ENCODE assay signal across 1 cellular context in the genomic region with DNA sequence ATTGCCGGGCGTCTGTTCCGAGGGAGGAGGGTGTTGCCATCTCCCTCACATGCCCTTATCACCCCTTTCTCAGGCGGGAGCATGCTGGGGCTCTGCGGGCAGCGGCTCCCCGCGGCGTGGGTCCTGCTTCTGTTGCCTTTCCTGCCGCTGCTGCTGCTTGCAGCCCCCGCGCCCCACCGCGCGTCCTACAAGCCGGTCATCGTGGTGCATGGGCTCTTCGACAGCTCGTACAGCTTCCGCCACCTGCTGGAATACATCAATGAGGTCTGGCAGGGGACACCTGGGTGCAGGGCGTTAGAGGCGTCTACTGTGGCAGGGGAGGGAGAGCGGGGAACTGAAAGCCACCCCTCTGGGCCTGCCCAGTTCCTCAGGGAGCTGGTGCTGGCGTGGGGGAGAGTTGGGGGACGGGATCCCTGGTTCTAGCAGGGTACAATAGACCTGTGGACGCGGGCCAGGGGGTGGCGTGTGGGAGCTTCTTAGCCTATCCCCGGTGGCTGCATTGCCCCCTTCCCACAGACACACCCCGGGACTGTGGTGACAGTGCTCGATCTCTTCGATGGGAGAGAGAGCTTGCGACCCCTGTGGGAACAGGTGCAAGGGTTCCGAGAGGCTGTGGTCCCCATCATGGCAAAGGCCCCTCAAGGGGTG.
TF ChIP-seq lines count a peak whose summit lies in the region.

No MANE protein-coding gene starts in this region.

TF ChIP-seq in K562, 482 proteins besides CTCF, POLR2A, EP300 and RAD21 (continued from another document):
- TF ChIP-seq RAD51 (IDR thresholded peaks at IDR 0.05; ENCODE audit: borderline replicate concordance, low read depth) = no peak
- TF ChIP-seq, protein P1, sequence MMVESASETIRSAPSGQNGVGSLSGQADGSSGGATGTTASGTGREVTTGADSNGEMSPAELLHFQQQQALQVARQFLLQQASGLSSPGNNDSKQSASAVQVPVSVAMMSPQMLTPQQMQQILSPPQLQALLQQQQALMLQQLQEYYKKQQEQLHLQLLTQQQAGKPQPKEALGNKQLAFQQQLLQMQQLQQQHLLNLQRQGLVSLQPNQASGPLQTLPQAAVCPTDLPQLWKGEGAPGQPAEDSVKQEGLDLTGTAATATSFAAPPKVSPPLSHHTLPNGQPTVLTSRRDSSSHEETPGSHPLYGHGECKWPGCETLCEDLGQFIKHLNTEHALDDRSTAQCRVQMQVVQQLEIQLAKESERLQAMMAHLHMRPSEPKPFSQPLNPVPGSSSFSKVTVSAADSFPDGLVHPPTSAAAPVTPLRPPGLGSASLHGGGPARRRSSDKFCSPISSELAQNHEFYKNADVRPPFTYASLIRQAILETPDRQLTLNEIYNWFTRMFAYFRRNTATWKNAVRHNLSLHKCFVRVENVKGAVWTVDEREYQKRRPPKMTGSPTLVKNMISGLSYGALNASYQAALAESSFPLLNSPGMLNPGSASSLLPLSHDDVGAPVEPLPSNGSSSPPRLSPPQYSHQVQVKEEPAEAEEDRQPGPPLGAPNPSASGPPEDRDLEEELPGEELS (CRISPR knock-in tag; IDR thresholded peaks at IDR 0.05; ENCODE audit: borderline replicate concordance) = no peak
- no peak for TF ChIP-seq ZFP1 (CRISPR knock-in tag; IDR thresholded peaks at IDR 0.05)
- no peak for TF ChIP-seq TFAM (CRISPR knock-in tag; conservative IDR thresholded peaks at IDR 0.05)
- peak; percentile 64; the same call in 1 of the 2 replicates for TF ChIP-seq NCOA6 (IDR thresholded peaks at IDR 0.05)
- TF ChIP-seq, protein P2, sequence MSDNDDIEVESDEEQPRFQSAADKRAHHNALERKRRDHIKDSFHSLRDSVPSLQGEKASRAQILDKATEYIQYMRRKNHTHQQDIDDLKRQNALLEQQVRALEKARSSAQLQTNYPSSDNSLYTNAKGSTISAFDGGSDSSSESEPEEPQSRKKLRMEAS (CRISPR knock-in tag; IDR thresholded peaks at IDR 0.05) = peak; percentile 90
- no peak for TF ChIP-seq DMBX1 (CRISPR knock-in tag; IDR thresholded peaks at IDR 0.05; ENCODE audit: borderline replicate concordance)
- peak in 1 of 2 experiments; percentile 9; a peak in 2 of 4 replicates for TF ChIP-seq TBL1XR1 (IDR thresholded peaks at IDR 0.05; ENCODE audit: low read length in 2 of 2)
- no peak for TF ChIP-seq ZNF444 (CRISPR knock-in tag; IDR thresholded peaks at IDR 0.05)
- peak; percentile 55 for TF ChIP-seq NFIC (IDR thresholded peaks at IDR 0.05)
- TF ChIP-seq, protein P3, sequence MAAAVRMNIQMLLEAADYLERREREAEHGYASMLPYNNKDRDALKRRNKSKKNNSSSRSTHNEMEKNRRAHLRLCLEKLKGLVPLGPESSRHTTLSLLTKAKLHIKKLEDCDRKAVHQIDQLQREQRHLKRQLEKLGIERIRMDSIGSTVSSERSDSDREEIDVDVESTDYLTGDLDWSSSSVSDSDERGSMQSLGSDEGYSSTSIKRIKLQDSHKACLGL (CRISPR knock-in tag; IDR thresholded peaks at IDR 0.05; ENCODE audit: borderline replicate concordance, poor library complexity, severe bottlenecking) = no peak
- TF ChIP-seq GATA2 (CRISPR knock-in tag; IDR thresholded peaks at IDR 0.05) = no peak
- TF ChIP-seq, protein P4, sequence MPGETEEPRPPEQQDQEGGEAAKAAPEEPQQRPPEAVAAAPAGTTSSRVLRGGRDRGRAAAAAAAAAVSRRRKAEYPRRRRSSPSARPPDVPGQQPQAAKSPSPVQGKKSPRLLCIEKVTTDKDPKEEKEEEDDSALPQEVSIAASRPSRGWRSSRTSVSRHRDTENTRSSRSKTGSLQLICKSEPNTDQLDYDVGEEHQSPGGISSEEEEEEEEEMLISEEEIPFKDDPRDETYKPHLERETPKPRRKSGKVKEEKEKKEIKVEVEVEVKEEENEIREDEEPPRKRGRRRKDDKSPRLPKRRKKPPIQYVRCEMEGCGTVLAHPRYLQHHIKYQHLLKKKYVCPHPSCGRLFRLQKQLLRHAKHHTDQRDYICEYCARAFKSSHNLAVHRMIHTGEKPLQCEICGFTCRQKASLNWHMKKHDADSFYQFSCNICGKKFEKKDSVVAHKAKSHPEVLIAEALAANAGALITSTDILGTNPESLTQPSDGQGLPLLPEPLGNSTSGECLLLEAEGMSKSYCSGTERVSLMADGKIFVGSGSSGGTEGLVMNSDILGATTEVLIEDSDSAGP (CRISPR knock-in tag; IDR thresholded peaks at IDR 0.05) = no peak
- no peak for TF ChIP-seq FOXM1 (IDR thresholded peaks at IDR 0.05; ENCODE audit: low read depth)
- peak; percentile 74; the same call in 1 of the 2 replicates for TF ChIP-seq FOXM1 (CRISPR knock-in tag; IDR thresholded peaks at IDR 0.05; ENCODE audit: low read depth)
- no peak for TF ChIP-seq ZBED1 (IDR thresholded peaks at IDR 0.05)
- peak; percentile 75 for TF ChIP-seq BRD9 (IDR thresholded peaks at IDR 0.05; ENCODE audit: low read depth, partially characterized antibody)
- TF ChIP-seq, protein P5, sequence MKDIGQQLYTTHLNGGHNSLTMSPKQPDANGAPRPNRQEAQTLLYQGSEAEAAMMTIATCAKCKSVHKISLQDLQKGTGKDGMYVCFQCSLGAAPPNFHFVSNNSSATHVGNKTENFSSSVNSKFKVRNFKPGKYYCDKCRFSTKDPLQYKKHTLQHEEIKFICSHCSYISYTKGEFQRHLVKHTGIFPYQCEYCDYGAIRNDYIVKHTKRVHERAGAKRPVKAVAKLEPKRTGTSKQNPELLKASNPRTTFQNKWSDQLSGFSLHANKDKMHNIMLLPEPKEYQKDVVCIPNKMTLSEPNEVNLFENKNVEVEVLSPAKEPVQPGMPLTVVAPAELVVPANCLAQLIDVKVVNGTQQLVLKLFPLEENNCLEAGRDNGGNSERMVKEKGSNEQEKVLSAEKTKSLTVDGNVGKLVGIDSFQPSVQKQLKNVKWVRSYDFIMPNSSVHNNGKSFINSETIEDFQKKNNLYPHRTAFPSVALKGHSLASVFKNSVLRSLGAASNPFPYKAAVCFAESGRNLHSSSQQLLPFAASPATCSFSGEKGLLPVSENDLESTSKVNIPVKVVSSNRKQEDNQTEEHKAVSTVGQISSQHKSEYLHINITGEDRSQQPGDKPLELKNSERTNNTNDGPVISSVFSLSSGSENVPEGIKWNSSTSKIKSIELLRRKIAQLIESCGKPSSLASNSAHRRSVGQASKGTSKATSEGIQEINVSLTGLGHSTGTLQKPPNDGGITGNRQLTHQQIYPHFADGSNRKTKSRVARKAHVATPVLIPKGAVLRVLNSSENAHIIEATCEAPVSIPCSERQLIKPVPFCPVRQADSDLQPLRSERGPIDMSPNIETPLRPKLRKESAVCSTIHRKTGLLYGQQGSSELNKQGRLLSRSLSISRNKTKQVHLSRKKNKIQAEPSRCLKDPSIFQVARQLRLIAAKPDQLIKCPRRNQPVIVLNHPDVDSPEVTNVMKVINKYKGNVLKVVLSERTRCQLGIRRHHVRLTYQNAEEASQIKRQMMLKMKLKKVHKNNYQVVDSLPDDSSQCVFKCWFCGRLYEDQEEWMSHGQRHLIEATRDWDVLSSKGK (CRISPR knock-in tag; IDR thresholded peaks at IDR 0.05) = no peak
- TF ChIP-seq PRMT5 (CRISPR knock-in tag; IDR thresholded peaks at IDR 0.05) = no peak
- no peak for TF ChIP-seq KLF10 (CRISPR knock-in tag; IDR thresholded peaks at IDR 0.05)
- TF ChIP-seq, protein P6, sequence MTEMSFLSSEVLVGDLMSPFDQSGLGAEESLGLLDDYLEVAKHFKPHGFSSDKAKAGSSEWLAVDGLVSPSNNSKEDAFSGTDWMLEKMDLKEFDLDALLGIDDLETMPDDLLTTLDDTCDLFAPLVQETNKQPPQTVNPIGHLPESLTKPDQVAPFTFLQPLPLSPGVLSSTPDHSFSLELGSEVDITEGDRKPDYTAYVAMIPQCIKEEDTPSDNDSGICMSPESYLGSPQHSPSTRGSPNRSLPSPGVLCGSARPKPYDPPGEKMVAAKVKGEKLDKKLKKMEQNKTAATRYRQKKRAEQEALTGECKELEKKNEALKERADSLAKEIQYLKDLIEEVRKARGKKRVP (CRISPR knock-in tag; IDR thresholded peaks at IDR 0.05) = no peak
- no peak for TF ChIP-seq ETS2 (tag; IDR thresholded peaks at IDR 0.05; ENCODE audit: borderline replicate concordance, poor library complexity, severe bottlenecking)
- no peak for TF ChIP-seq ZNF551 (CRISPR knock-in tag; IDR thresholded peaks at IDR 0.05)
- TF ChIP-seq KAT7 (CRISPR knock-in tag; IDR thresholded peaks at IDR 0.05; ENCODE audit: borderline replicate concordance) = no peak; the same call in 1 of the 2 replicates
- no peak for TF ChIP-seq SIRT6 (IDR thresholded peaks at IDR 0.05; ENCODE audit: low read depth, low read length)
- TF ChIP-seq SP2 (IDR thresholded peaks at IDR 0.05; ENCODE audit: extremely low read depth, low read depth, low read length, poor library complexity, severe bottlenecking) = no peak
- peak; percentile 97 for TF ChIP-seq FOXP1 (CRISPR knock-in tag; IDR thresholded peaks at IDR 0.05)
- TF ChIP-seq TEAD4 (IDR thresholded peaks at IDR 0.05; ENCODE audit: low read length) = no peak
- TF ChIP-seq TEAD4 (CRISPR knock-in tag; IDR thresholded peaks at IDR 0.05; ENCODE audit: borderline replicate concordance) = no peak; the same call in 1 of the 2 replicates
- TF ChIP-seq, protein P7, sequence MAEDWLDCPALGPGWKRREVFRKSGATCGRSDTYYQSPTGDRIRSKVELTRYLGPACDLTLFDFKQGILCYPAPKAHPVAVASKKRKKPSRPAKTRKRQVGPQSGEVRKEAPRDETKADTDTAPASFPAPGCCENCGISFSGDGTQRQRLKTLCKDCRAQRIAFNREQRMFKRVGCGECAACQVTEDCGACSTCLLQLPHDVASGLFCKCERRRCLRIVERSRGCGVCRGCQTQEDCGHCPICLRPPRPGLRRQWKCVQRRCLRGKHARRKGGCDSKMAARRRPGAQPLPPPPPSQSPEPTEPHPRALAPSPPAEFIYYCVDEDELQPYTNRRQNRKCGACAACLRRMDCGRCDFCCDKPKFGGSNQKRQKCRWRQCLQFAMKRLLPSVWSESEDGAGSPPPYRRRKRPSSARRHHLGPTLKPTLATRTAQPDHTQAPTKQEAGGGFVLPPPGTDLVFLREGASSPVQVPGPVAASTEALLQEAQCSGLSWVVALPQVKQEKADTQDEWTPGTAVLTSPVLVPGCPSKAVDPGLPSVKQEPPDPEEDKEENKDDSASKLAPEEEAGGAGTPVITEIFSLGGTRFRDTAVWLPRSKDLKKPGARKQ (CRISPR knock-in tag; IDR thresholded peaks at IDR 0.05) = no peak
- peak; percentile 32 to 78; a peak in 2 of 4 replicates for TF ChIP-seq SIN3A (IDR thresholded peaks at IDR 0.05; ENCODE audit: borderline replicate concordance in 2 of 2, control insufficient read depth in 1 of 2, low read depth in 2 of 2, low read length in 2 of 2)
- TF ChIP-seq SMARCA5 (IDR thresholded peaks at IDR 0.05) = peak; percentile 48; the same call in 1 of the 2 replicates
- TF ChIP-seq NFYB (IDR thresholded peaks at IDR 0.05; ENCODE audit: extremely low read depth, insufficient read length) = no peak
- TF ChIP-seq ILK (tag; IDR thresholded peaks at IDR 0.05; ENCODE audit: borderline replicate concordance, low read depth) = no peak
- no peak for TF ChIP-seq PURB (CRISPR knock-in tag; IDR thresholded peaks at IDR 0.05; ENCODE audit: low read depth)
- TF ChIP-seq ARID2 (IDR thresholded peaks at IDR 0.05) = peak; percentile 87
- TF ChIP-seq EP400 (IDR thresholded peaks at IDR 0.05) = peak; percentile 82
- TF ChIP-seq PHB2 (IDR thresholded peaks at IDR 0.05; ENCODE audit: low read depth) = no peak
- TF ChIP-seq ZFP30 (CRISPR knock-in tag; IDR thresholded peaks at IDR 0.05; ENCODE audit: borderline replicate concordance) = no peak
- TF ChIP-seq SNIP1 (IDR thresholded peaks at IDR 0.05; ENCODE audit: low read depth) = no peak
- no peak for TF ChIP-seq PRPF4 (IDR thresholded peaks at IDR 0.05; ENCODE audit: insufficient read depth, low read depth, low read length, poor library complexity, severe bottlenecking)
- TF ChIP-seq ZC3H4 (CRISPR knock-in tag; IDR thresholded peaks at IDR 0.05; ENCODE audit: borderline replicate concordance) = no peak; the same call in 1 of the 2 replicates
- no peak for TF ChIP-seq ZNF232 (CRISPR knock-in tag; IDR thresholded peaks at IDR 0.05)
- TF ChIP-seq GABPB2 (CRISPR knock-in tag; conservative IDR thresholded peaks at IDR 0.05) = no peak
- TF ChIP-seq, protein P8, sequence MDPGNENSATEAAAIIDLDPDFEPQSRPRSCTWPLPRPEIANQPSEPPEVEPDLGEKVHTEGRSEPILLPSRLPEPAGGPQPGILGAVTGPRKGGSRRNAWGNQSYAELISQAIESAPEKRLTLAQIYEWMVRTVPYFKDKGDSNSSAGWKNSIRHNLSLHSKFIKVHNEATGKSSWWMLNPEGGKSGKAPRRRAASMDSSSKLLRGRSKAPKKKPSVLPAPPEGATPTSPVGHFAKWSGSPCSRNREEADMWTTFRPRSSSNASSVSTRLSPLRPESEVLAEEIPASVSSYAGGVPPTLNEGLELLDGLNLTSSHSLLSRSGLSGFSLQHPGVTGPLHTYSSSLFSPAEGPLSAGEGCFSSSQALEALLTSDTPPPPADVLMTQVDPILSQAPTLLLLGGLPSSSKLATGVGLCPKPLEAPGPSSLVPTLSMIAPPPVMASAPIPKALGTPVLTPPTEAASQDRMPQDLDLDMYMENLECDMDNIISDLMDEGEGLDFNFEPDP (CRISPR knock-in tag; IDR thresholded peaks at IDR 0.05) = no peak
- TF ChIP-seq RBM14 (IDR thresholded peaks at IDR 0.05; ENCODE audit: borderline replicate concordance, insufficient read depth, low read depth, low read length) = 0 out of 2 replicates have a peak, but pooled peaks have one; percentile 16
- peak; percentile 27; the same call in 1 of the 2 replicates for TF ChIP-seq SUPT5H (IDR thresholded peaks at IDR 0.05)
